In the genomic region with DNA sequence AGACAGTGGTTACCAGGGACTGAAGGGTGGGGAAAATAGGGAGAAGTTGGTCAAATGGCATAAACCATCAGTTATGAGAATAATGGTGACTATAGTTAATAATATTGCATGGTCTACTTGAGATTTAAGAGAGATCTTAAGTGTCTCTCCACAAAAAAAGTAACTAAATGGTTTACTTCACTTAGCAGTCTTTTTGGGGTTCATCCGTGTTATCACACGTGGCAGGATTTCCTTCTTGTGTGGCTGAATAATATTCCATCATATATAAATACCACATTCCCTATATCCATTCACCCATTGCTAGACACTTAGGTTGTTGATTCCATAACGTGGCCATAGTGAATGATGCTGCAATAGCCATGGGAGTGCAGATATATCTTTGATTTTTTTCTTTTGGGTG, we compare ENCODE assay signal across 34 cellular contexts.
"Had no signal": no experiment of that assay in that cellular context is flagged by ENCODE, and none has a peak within 500 bp of the region (broad histone marks: within the 10 kb centered on the region; RNA-seq: fewer than 3 reads in every experiment).

No MANE protein-coding gene starts in this region.

- H3K4me3 ChIP-seq: MG63 had no signal

- H3K9me3 ChIP-seq: MG63 had no signal

- H3K36me3 ChIP-seq: MG63 had no signal

- DNase-seq: Karpas-422, Kasumi-1, MG63, MM.1S, MV-4-11, NCI-H1048, NCI-H1092, NCI-H1092 treated with DMSO at 0.1 percent for 48 hours, NCI-H1105, NCI-H1105 treated with DMSO at 0.1 percent for 48 hours, NCI-H1417, NCI-H1417 treated with DMSO at 0.1 percent for 48 hours, NCI-H1436, NCI-H1436 treated with DMSO at 0.1 percent for 48 hours, NCI-H146, NCI-H1694, NCI-H1694 treated with DMSO at 0.1 percent for 48 hours, NCI-H187, NCI-H187 treated with DMSO at 0.1 percent for 48 hours, NCI-H1930, NCI-H2029, NCI-H2029 treated with DMSO at 0.1 percent for 48 hours, NCI-H2081, NCI-H2081 treated with DMSO at 0.1 percent for 48 hours, NCI-H2107, NCI-H2171, NCI-H2171 treated with DMSO at 0.1 percent for 48 hours, NCI-H2227 treated with DMSO at 0.1 percent for 48 hours, NCI-H226, NCI-H345, NCI-H446, NCI-H446 treated with DMSO at 0.1 percent for 48 hours, NCI-H510A, NCI-H510A treated with DMSO at 0.1 percent for 48 hours had no signal
